8 cellular contexts compared by ENCODE assay signal in genomic region chr17:40320771-40321501, GRCh38. TPM values are rescaled to one million over a fixed set of nuclear protein-coding genes. Genes with fewer than 3 reads are reported as not detected.
DNase-seq lines count a peak whose midpoint lies in the region; FAIRE-seq and TF ChIP-seq lines count a peak whose summit lies in the region.

No MANE protein-coding gene starts in this region.

- H2AFZ ChIP-seq in SU-DHL-6 (ENCODE audit: low read depth, low read length, severe bottlenecking) (no peak overlapping the region), H1 (ENCODE audit: low read length) (no peak overlapping the region)

- CTCF ChIA-PET in H1 (lab: Charles Lee; ENCODE audit: partially characterized antibody): interaction anchor here (1.5 to 39.2 kb wide), 4 partner anchors 11 to 32 kb away, joined by 5 to 1198 read pairs (median 6); partner anchors contain the start of genes GJD3 and RARA

- no peak overlapping the region for H3K56ac ChIP-seq in H1 (replicated peaks; ENCODE audit: insufficient read length, low read depth, low read length)

- no peak overlapping the region for H3K14ac ChIP-seq in H1 (ENCODE audit: insufficient read length)

- H3K4me1 ChIP-seq in H1 (replicated peaks in 1 of 4; ENCODE audit: control insufficient read depth in 3 of 4, insufficient read depth in 4 of 4, low read length in 3 of 4) (peaks cover 0 to 32% (median 21%) of the 10 kb centered on the region in 4 experiments; a peak in 6 of 7 replicates), ovary (ENCODE audit: insufficient read depth) (peaks cover 54% of the 10 kb centered on the region)

- POLR2A ChIA-PET in H1 (lab: Charles Lee; ENCODE audit: partially characterized antibody): interaction anchor here (0.9 to 30.6 kb wide), 3 partner anchors 13 to 25 kb away, joined by 3 to 540 read pairs (median 3); partner anchors contain the start of genes CDC6 and RARA

- no peak for FAIRE-seq in H1 (lab: Jason Lieb, UNC)
- FAIRE-seq in D721Med (lab: Jason Lieb, UNC): no peak

- no peak overlapping the region for H4K91ac ChIP-seq in H1 (replicated peaks; ENCODE audit: insufficient read length, low read length)

- no peak overlapping the region for H3K23ac ChIP-seq in H1 (ENCODE audit: insufficient read length)

- TF ChIP-seq POLR2A in H1 (IDR thresholded peaks at IDR 0.05; ENCODE audit: control extremely low read depth in 1 of 2, low read depth in 2 of 2, low read length in 2 of 2) (no peak), ovary (IDR thresholded peaks at IDR 0.05) (peak; percentile 45)

- H3K79me2 ChIP-seq in SU-DHL-6 (ENCODE audit: insufficient read depth, low read length) (peaks cover 38% of the 10 kb centered on the region; the same call in 1 of the 2 replicates), H1 (ENCODE audit: control insufficient read depth in 1 of 2, insufficient read depth in 2 of 2, low read length in 2 of 2) (peaks cover 0 to 20% of the 10 kb centered on the region in 2 experiments; a peak in 2 of 4 replicates)

- H3K18ac ChIP-seq in H1 (ENCODE audit: extremely low read depth, low read length): no peak overlapping the region

- H3K4me3 ChIP-seq in SU-DHL-6 (ENCODE audit: insufficient read depth, low read length, poor library complexity, severe bottlenecking) (no peak overlapping the region), H1 (ENCODE audit: extremely low read depth in 1 of 4, insufficient read depth in 2 of 4, low read depth in 3 of 4, low read length in 4 of 4) (no peak overlapping the region), ovary (peak overlapping the region; percentile 15)

- no peak overlapping the region for H4K8ac ChIP-seq in H1 (ENCODE audit: extremely low read depth, insufficient read depth, low read length)

- H3K27ac ChIP-seq in SU-DHL-6 (ENCODE audit: low read depth, low read length) (peak overlapping the region; percentile 87), H1 (ENCODE audit: low read depth, low read length) (no peak overlapping the region), ovary (peak overlapping the region in 1 of 2 donors; percentile 77)

- H3K9me3 ChIP-seq in SU-DHL-6 (ENCODE audit: insufficient read depth, low read length) (no peaks in the 10 kb centered on the region), H1 (ENCODE audit: insufficient read depth in 2 of 2, low read depth in 1 of 2, low read length in 1 of 2) (no peaks in the 10 kb centered on the region), ovary (no peaks in the 10 kb centered on the region)

- H3K36me3 ChIP-seq in SU-DHL-6 (ENCODE audit: low read length) (no peaks in the 10 kb centered on the region), H1 (ENCODE audit: control insufficient read depth in 2 of 4, insufficient read depth in 4 of 4, low read length in 3 of 4) (no peaks in the 10 kb centered on the region), ovary (no peaks in the 10 kb centered on the region)

- H2BK12ac ChIP-seq in H1 (ENCODE audit: low read depth, low read length): 0 out of 2 replicates have a peak overlapping the region, but pooled peaks have one; percentile 17

- H2BK15ac ChIP-seq in H1 (ENCODE audit: low read length): no peak overlapping the region

- H3K9me2 ChIP-seq in SU-DHL-6 (replicated peaks; ENCODE audit: insufficient read depth, low read length): no peaks in the 10 kb centered on the region

- no peak for TF ChIP-seq CTCF in SU-DHL-6 (IDR thresholded peaks at IDR 0.05; ENCODE audit: insufficient read depth, low read length, poor library complexity, severe bottlenecking)
- no peak for TF ChIP-seq CTCF in H1 (IDR thresholded peaks at IDR 0.05; ENCODE audit: control extremely low read depth in 1 of 3, insufficient read depth in 1 of 3, low read depth in 1 of 3, low read length in 3 of 3)
- no peak for TF ChIP-seq CTCF in ovary (IDR thresholded peaks at IDR 0.05)
- no peak for TF ChIP-seq CTCF in D721Med (IDR thresholded peaks at IDR 0.05; ENCODE audit: insufficient read depth, missing control alignments)

- H2BK120ac ChIP-seq in H1 (replicated peaks; ENCODE audit: low read depth, low read length): no peak overlapping the region

- no peak overlapping the region for H4K5ac ChIP-seq in H1 (ENCODE audit: insufficient read length, low read depth, low read length)

- peak overlapping the region; percentile 81 for H3K4me2 ChIP-seq in SU-DHL-6 (ENCODE audit: low read depth, low read length, poor library complexity, severe bottlenecking)
- H3K4me2 ChIP-seq in H1 (ENCODE audit: insufficient read depth in 1 of 2, low read depth in 2 of 2, low read length in 2 of 2): no peak overlapping the region

- WGBS in H1 (ENCODE audit: extremely low coverage in 1 of 2, insufficient coverage in 1 of 2, insufficient read length in 1 of 2, insufficient replicate concordance in 2 of 2, low coverage in 1 of 2, low lambda C conversion rate in 2 of 2, missing lambda C conversion rate in 1 of 2), 2 experiments: 80% methylated on average over 11 of the region's 19 CpGs; no CpG with 5 or more reads in 1 of the 2 experiments
- 4 to 5% (median 4%) methylated on average over 16 to 19 of the region's 19 CpGs for WGBS in ovary, 3 donors

- no peak for TF ChIP-seq RAD21 in H1 (IDR thresholded peaks at IDR 0.05 in 1 of 2, conservative IDR thresholded peaks at IDR 0.05 in 1 of 2; ENCODE audit: low read depth in 2 of 2, low read length in 2 of 2)

- DNase-seq in GM03348 (ENCODE audit: low spot score) (peak; percentile 56), H1 (ENCODE audit: low read depth in 1 of 2, low spot score in 2 of 2) (no peak), ovary (peak; percentile 81 to 88 (median 83)), D721Med (ENCODE audit: insufficient read length, low spot score) (no peak), NCI-H2107 (lab: John Stamatoyannopoulos, UW) (no peak), G401 (ENCODE audit: low spot score) (no peak), Ammon's horn (ENCODE audit: low spot score) (no peak)

- peaks cover 17% of the 10 kb centered on the region for H3K79me1 ChIP-seq in H1 (ENCODE audit: low read depth, low read length)

- H4K20me1 ChIP-seq in SU-DHL-6 (ENCODE audit: low read depth, low read length) (no peaks in the 10 kb centered on the region), H1 (replicated peaks in 1 of 2; ENCODE audit: control insufficient read depth in 1 of 2, insufficient read depth in 2 of 2, low read length in 2 of 2) (peaks cover 20 to 35% of the 10 kb centered on the region in 2 experiments)

- no peak overlapping the region for H2BK20ac ChIP-seq in H1 (ENCODE audit: low read length)

- 0 out of 2 replicates have a peak overlapping the region, but pooled peaks have one; percentile 44 for H2BK5ac ChIP-seq in H1 (ENCODE audit: low read depth, low read length)

- no peak for TF ChIP-seq EP300 in H1 (IDR thresholded peaks at IDR 0.05; ENCODE audit: borderline replicate concordance in 1 of 2, low read depth in 2 of 2, low read length in 2 of 2)
- no peak for TF ChIP-seq EP300 in ovary (IDR thresholded peaks at IDR 0.05)

- intact Hi-C loops in ovary (cut with DNase I): no loop called here

- in situ Hi-C loops in G401 (cut with HindIII; ENCODE audit: low sequenced_read_pairs): loop anchor here (25.0 kb wide), 1 partner anchor 259 kb away; the partner anchor contains the start of genes MED24 and THRA

- peaks cover 18% of the 10 kb centered on the region for H3K23me2 ChIP-seq in H1 (ENCODE audit: low read depth, low read length)

- H2AK5ac ChIP-seq in H1 (ENCODE audit: low read depth, low read length): no peak overlapping the region

- H3K27me3 ChIP-seq in SU-DHL-6 (ENCODE audit: low read length) (no peaks in the 10 kb centered on the region), H1 (replicated peaks in 1 of 4; ENCODE audit: control insufficient read depth in 3 of 4, extremely low read depth in 1 of 4, insufficient read depth in 3 of 4, low read length in 3 of 4) (peaks cover 0 to 28% (median 15%) of the 10 kb centered on the region in 4 experiments; a peak in 5 of 7 replicates), ovary (no peaks in the 10 kb centered on the region)

- H3K4ac ChIP-seq in H1 (replicated peaks; ENCODE audit: insufficient read length, low read depth, low read length): no peak overlapping the region

- peak overlapping the region; percentile 74; the same call in 1 of the 2 replicates for H3K9ac ChIP-seq in SU-DHL-6 (ENCODE audit: low read length)
- H3K9ac ChIP-seq in H1 (replicated peaks in 1 of 4; ENCODE audit: extremely low read depth in 1 of 4, low read depth in 3 of 4, low read length in 3 of 4): no peak overlapping the region

- peaks cover 27% of the 10 kb centered on the region for H3F3A ChIP-seq in SU-DHL-6 (ENCODE audit: insufficient read depth)

RNA-seq across cellular contexts. Expression of gene RARA, which starts 12.0 kb away (rescaled TPM):
- 13.4 and 16.5 TPM in 2 replicates for total RNA-seq in H1 (2021; fragmentation: NEBNext Ultra II Directional; extraction: Animal tissue kit (Norgen Biotek cat#: 25700))
- 4.4 and 7.8 TPM in 2 replicates for polyA plus RNA-seq in H1 (2011; rRNA removed)
- polyA plus RNA-seq in H1 (2011; cell fraction: cytosol; rRNA removed): 2.5 TPM
- 6.9 TPM for polyA plus RNA-seq in H1 (2011; cell fraction: nucleus; rRNA removed)
- 12.6 to 17.5 TPM (median 16.0 TPM) in 4 replicates for polyA plus RNA-seq in H1 (2012, experiment 1 of 2)
- polyA plus RNA-seq in H1 (2012, experiment 2 of 2): 13.9 TPM
- polyA plus RNA-seq in H1 (2013, experiment 1 of 2): 11.2 TPM
- polyA plus RNA-seq in H1 (2013, experiment 2 of 2): 11.1 TPM
- 2.9 and 6.4 TPM in 2 replicates for polyA minus RNA-seq in H1 (2011; rRNA and poly(A)+ RNA removed)
- polyA minus RNA-seq in H1 (2011; cell fraction: cytosol; rRNA and poly(A)+ RNA removed): 8.4 TPM
- 6.2 TPM for polyA minus RNA-seq in H1 (2011; cell fraction: nucleus; rRNA and poly(A)+ RNA removed)
- 100 to 1,000 TPM in 1 of 7 donors, 10 to 100 TPM in 6; 19.8 to 100 (median 62.2) TPM for total RNA-seq in ovary
- polyA plus RNA-seq in ovary: 10 to 100 TPM; 21.8 to 39.9 TPM
- 9.5 and 11.8 TPM in 2 replicates for total RNA-seq in G401 (2014; rRNA removed; shearing (Covaris generic))

RNA-seq across cellular contexts. Expression of gene CDC6, which starts 33.3 kb away (rescaled TPM):
- 139 and 140 TPM in 2 replicates for total RNA-seq in H1 (2021; fragmentation: NEBNext Ultra II Directional; extraction: Animal tissue kit (Norgen Biotek cat#: 25700))
- 38.0 and 50.5 TPM in 2 replicates for polyA plus RNA-seq in H1 (2011; rRNA removed)
- 62.0 TPM for polyA plus RNA-seq in H1 (2011; cell fraction: cytosol; rRNA removed)
- polyA plus RNA-seq in H1 (2011; cell fraction: nucleus; rRNA removed): 32.6 TPM
- 66.3 to 99.0 TPM (median 74.5 TPM) in 4 replicates for polyA plus RNA-seq in H1 (2012, experiment 1 of 2)
- polyA plus RNA-seq in H1 (2012, experiment 2 of 2): 10.6 TPM
- 87.2 TPM for polyA plus RNA-seq in H1 (2013, experiment 1 of 2)
- 90.5 TPM for polyA plus RNA-seq in H1 (2013, experiment 2 of 2)
- 51.3 and 81.1 TPM in 2 replicates for polyA minus RNA-seq in H1 (2011; rRNA and poly(A)+ RNA removed)
- 38.5 TPM for polyA minus RNA-seq in H1 (2011; cell fraction: cytosol; rRNA and poly(A)+ RNA removed)
- polyA minus RNA-seq in H1 (2011; cell fraction: nucleus; rRNA and poly(A)+ RNA removed): 58.3 TPM
- total RNA-seq in ovary: 1 to 10 TPM in 3 of 7 donors, under 1 TPM in 4; 0.34 to 3.8 (median 0.76) TPM
- polyA plus RNA-seq in ovary: 1 to 10 TPM in 1 of 2 donors, under 1 TPM in 1; 0.80 to 3.3 TPM
- 34.1 and 53.5 TPM in 2 replicates for total RNA-seq in G401 (2014; rRNA removed; shearing (Covaris generic))

RNA-seq across cellular contexts. Expression of gene GJD3, which starts 43.6 kb away (rescaled TPM):
- total RNA-seq in H1 (2021; fragmentation: NEBNext Ultra II Directional; extraction: Animal tissue kit (Norgen Biotek cat#: 25700)): 1.4 and 1.9 TPM in 2 replicates
- polyA plus RNA-seq in H1 (2011; rRNA removed) (0.53 and 0.58 TPM in 2 replicates), ovary (under 1 TPM in 1 of 2 donors, not detected in 1; 0.24 TPM)
- 0.66 TPM for polyA plus RNA-seq in H1 (2011; cell fraction: cytosol; rRNA removed)
- 0.90 TPM for polyA plus RNA-seq in H1 (2011; cell fraction: nucleus; rRNA removed)
- 0.25 TPM in 1 of 4 replicates, not detected in the others for polyA plus RNA-seq in H1 (2012, experiment 1 of 2)
- not detected for polyA plus RNA-seq in H1 (2012, experiment 2 of 2)
- 0.43 TPM for polyA plus RNA-seq in H1 (2013, experiment 1 of 2)
- polyA plus RNA-seq in H1 (2013, experiment 2 of 2): 0.29 TPM
- not detected in 2 replicates for polyA minus RNA-seq in H1 (2011; rRNA and poly(A)+ RNA removed)
- 3.2 TPM for polyA minus RNA-seq in H1 (2011; cell fraction: cytosol; rRNA and poly(A)+ RNA removed)
- 1.3 TPM for polyA minus RNA-seq in H1 (2011; cell fraction: nucleus; rRNA and poly(A)+ RNA removed)
- total RNA-seq in ovary: 1 to 10 TPM in 2 of 7 donors, under 1 TPM in 3, not detected in 2; 0.66 to 1.8 (median 0.92) TPM
- total RNA-seq in G401 (2014; rRNA removed; shearing (Covaris generic)): not detected in 2 replicates

Comparison
In these comparisons a context has a peak if more than half of its experiments do, and no peak if none do; other contexts are left out.
1. DNase-seq: peak in GM03348 (single experiment) and ovary (5 of 5); none in H1 (0 of 2), D721Med (single experiment), NCI-H2107 (single experiment), G401 (single experiment) and Ammon's horn (single experiment).